In the genomic region with DNA sequence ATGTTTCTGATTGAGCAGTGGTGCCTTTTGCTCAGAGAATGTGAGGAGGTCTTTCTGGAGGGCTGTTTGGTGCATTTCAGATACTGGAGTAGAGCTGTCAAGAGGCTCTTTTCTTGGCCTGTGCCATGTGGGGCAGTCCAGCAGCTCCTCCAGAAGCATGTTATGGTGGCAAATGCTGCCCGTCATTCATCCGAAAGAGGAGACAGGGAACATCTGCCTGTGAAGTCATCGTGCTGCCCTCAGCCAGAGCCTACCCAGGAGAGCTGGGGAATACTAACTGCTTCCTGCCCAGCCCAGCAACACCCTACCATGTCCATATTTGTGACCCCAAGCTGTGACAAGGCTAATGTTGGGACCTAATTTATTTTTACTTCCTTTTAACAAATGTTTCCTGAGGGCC, we compare ENCODE assay signal across 2 cellular contexts.
TF ChIP-seq lines count a peak whose summit lies in the region.

No MANE protein-coding gene starts in this region.

TF ChIP-seq in H1, 55 proteins besides CTCF, POLR2A, EP300 and RAD21:
- TF ChIP-seq POLR2AphosphoS5 (IDR thresholded peaks at IDR 0.05; ENCODE audit: low read depth, low read length): no peak
- TF ChIP-seq EGR1 (IDR thresholded peaks at IDR 0.05; ENCODE audit: borderline replicate concordance, low read depth, low read length): no peak
- TF ChIP-seq SRF (IDR thresholded peaks at IDR 0.05; ENCODE audit: low read depth, low read length): no peak
- TF ChIP-seq SIN3A (conservative IDR thresholded peaks at IDR 0.05 in 1 of 2, IDR thresholded peaks at IDR 0.05 in 1 of 2; ENCODE audit: low read depth in 1 of 2, low read length in 2 of 2): no peak
- TF ChIP-seq CHD2 (IDR thresholded peaks at IDR 0.05; ENCODE audit: low read length): no peak
- no peak for TF ChIP-seq TBP (IDR thresholded peaks at IDR 0.05; ENCODE audit: low read depth, low read length)
- no peak for TF ChIP-seq RNF2 (IDR thresholded peaks at IDR 0.05; ENCODE audit: borderline replicate concordance, low read depth, low read length, missing control alignments, poor library complexity, severe bottlenecking)
- TF ChIP-seq SIRT6 (IDR thresholded peaks at IDR 0.05; ENCODE audit: low read length): no peak
- no peak for TF ChIP-seq SIX5 (IDR thresholded peaks at IDR 0.05; ENCODE audit: low read depth, low read length)
- TF ChIP-seq, protein P1, sequence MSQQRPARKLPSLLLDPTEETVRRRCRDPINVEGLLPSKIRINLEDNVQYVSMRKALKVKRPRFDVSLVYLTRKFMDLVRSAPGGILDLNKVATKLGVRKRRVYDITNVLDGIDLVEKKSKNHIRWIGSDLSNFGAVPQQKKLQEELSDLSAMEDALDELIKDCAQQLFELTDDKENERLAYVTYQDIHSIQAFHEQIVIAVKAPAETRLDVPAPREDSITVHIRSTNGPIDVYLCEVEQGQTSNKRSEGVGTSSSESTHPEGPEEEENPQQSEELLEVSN (IDR thresholded peaks at IDR 0.05): no peak
- TF ChIP-seq KDM1A (IDR thresholded peaks at IDR 0.05; ENCODE audit: borderline replicate concordance, low read length): no peak
- no peak for TF ChIP-seq SP4 (IDR thresholded peaks at IDR 0.05; ENCODE audit: low read length)
- TF ChIP-seq BCL11A (IDR thresholded peaks at IDR 0.05; ENCODE audit: low read depth in 2 of 2, low read length in 2 of 2): no peak
- no peak for TF ChIP-seq HDAC6 (IDR thresholded peaks at IDR 0.05; ENCODE audit: low read depth, low read length)

TF ChIP-seq in SK-N-SH, 30 proteins besides CTCF, POLR2A, EP300 and RAD21:
- TF ChIP-seq YY1 (IDR thresholded peaks at IDR 0.05; ENCODE audit: low read depth) (no peak), MEF2A (IDR thresholded peaks at IDR 0.05; ENCODE audit: borderline replicate concordance, low read depth) (no peak), EZH2phosphoT487 (IDR thresholded peaks at IDR 0.05; ENCODE audit: borderline replicate concordance, low read depth) (no peak), GABPA (IDR thresholded peaks at IDR 0.05; ENCODE audit: low read depth) (no peak), RXRA (IDR thresholded peaks at IDR 0.05; ENCODE audit: borderline replicate concordance, low read depth) (no peak), POLR2AphosphoS5 (IDR thresholded peaks at IDR 0.05; ENCODE audit: low read depth, low read length) (no peak), MXI1 (IDR thresholded peaks at IDR 0.05; ENCODE audit: low read depth, low read length) (no peak), FOSL2 (IDR thresholded peaks at IDR 0.05; ENCODE audit: borderline replicate concordance, low read depth) (no peak), ELF1 (IDR thresholded peaks at IDR 0.05) (no peak), JUND (IDR thresholded peaks at IDR 0.05) (no peak), RFX5 (IDR thresholded peaks at IDR 0.05; ENCODE audit: low read length) (no peak), FOXJ3 (CRISPR knock-in tag; IDR thresholded peaks at IDR 0.05) (no peak), TAF1 (IDR thresholded peaks at IDR 0.05; ENCODE audit: borderline replicate concordance, low read depth, low read length) (no peak), GATA2 (CRISPR knock-in tag; IDR thresholded peaks at IDR 0.05) (no peak), TEAD4 (IDR thresholded peaks at IDR 0.05; ENCODE audit: borderline replicate concordance, insufficient read depth) (no peak), NRF1 (IDR thresholded peaks at IDR 0.05; ENCODE audit: low read depth, low read length) (no peak)
- TF ChIP-seq, protein P2, sequence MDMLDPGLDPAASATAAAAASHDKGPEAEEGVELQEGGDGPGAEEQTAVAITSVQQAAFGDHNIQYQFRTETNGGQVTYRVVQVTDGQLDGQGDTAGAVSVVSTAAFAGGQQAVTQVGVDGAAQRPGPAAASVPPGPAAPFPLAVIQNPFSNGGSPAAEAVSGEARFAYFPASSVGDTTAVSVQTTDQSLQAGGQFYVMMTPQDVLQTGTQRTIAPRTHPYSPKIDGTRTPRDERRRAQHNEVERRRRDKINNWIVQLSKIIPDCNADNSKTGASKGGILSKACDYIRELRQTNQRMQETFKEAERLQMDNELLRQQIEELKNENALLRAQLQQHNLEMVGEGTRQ (IDR thresholded peaks at IDR 0.05; ENCODE audit: borderline replicate concordance, low read depth, low read length): no peak
- TF ChIP-seq, protein P3, sequence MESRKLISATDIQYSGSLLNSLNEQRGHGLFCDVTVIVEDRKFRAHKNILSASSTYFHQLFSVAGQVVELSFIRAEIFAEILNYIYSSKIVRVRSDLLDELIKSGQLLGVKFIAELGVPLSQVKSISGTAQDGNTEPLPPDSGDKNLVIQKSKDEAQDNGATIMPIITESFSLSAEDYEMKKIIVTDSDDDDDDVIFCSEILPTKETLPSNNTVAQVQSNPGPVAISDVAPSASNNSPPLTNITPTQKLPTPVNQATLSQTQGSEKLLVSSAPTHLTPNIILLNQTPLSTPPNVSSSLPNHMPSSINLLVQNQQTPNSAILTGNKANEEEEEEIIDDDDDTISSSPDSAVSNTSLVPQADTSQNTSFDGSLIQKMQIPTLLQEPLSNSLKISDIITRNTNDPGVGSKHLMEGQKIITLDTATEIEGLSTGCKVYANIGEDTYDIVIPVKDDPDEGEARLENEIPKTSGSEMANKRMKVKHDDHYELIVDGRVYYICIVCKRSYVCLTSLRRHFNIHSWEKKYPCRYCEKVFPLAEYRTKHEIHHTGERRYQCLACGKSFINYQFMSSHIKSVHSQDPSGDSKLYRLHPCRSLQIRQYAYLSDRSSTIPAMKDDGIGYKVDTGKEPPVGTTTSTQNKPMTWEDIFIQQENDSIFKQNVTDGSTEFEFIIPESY (IDR thresholded peaks at IDR 0.05; ENCODE audit: borderline replicate concordance, low read depth): no peak
- TF ChIP-seq, protein P4, sequence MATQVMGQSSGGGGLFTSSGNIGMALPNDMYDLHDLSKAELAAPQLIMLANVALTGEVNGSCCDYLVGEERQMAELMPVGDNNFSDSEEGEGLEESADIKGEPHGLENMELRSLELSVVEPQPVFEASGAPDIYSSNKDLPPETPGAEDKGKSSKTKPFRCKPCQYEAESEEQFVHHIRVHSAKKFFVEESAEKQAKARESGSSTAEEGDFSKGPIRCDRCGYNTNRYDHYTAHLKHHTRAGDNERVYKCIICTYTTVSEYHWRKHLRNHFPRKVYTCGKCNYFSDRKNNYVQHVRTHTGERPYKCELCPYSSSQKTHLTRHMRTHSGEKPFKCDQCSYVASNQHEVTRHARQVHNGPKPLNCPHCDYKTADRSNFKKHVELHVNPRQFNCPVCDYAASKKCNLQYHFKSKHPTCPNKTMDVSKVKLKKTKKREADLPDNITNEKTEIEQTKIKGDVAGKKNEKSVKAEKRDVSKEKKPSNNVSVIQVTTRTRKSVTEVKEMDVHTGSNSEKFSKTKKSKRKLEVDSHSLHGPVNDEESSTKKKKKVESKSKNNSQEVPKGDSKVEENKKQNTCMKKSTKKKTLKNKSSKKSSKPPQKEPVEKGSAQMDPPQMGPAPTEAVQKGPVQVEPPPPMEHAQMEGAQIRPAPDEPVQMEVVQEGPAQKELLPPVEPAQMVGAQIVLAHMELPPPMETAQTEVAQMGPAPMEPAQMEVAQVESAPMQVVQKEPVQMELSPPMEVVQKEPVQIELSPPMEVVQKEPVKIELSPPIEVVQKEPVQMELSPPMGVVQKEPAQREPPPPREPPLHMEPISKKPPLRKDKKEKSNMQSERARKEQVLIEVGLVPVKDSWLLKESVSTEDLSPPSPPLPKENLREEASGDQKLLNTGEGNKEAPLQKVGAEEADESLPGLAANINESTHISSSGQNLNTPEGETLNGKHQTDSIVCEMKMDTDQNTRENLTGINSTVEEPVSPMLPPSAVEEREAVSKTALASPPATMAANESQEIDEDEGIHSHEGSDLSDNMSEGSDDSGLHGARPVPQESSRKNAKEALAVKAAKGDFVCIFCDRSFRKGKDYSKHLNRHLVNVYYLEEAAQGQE (IDR thresholded peaks at IDR 0.05; ENCODE audit: low read depth, low read length): no peak
TF ChIP-seq in SK-N-SH: peak in this region for 0.
